In genomic region chr7:2301510-2301860, GRCh38 we compare ENCODE assay signal across 1 cellular context.
TF ChIP-seq lines count a peak whose summit lies in the region.

No MANE protein-coding gene starts in this region.

TF ChIP-seq in GM23338, 12 proteins besides CTCF, POLR2A, EP300 and RAD21:
- no peak for TF ChIP-seq REST (IDR thresholded peaks at IDR 0.05; ENCODE audit: unreplicated experiment)
- TF ChIP-seq STAT1 (IDR thresholded peaks at IDR 0.05; ENCODE audit: unreplicated experiment): no peak
- no peak for TF ChIP-seq ZNF462 (CRISPR knock-in tag; IDR thresholded peaks at IDR 0.05)
- TF ChIP-seq ETS1 (IDR thresholded peaks at IDR 0.05): no peak
- no peak for TF ChIP-seq EZH2 (IDR thresholded peaks at IDR 0.05; ENCODE audit: low read depth, unreplicated experiment)
- no peak for TF ChIP-seq NANOG (IDR thresholded peaks at IDR 0.05; ENCODE audit: borderline replicate concordance)
